ENCODE assay signal across 8 cellular contexts in genomic region chr3:51537631-51538030, GRCh38. TPM values are rescaled to one million over a fixed set of nuclear protein-coding genes. Genes with fewer than 3 reads are reported as not detected.
DNase-seq lines count a peak whose midpoint lies in the region; ATAC-seq and TF ChIP-seq lines count a peak whose summit lies in the region.
"Not testable (repeated sequence)": the region's sequence is repeated elsewhere in the genome, so short reads cannot be mapped to it uniquely, and the experiment has no call there.

No MANE protein-coding gene starts in this region.

- not testable (repeated sequence) for H3K36me3 Mint-ChIP-seq in IgD-negative memory B cell

- H3K27ac ChIP-seq in BLaER1 = not testable (repeated sequence)
- H3K27ac ChIP-seq in WERI-Rb-1 (peak overlapping the region; percentile 77), epithelial cell of prostate (peak overlapping the region; percentile 88), osteoblast (ENCODE audit: low read depth, low read length) (peak overlapping the region; percentile 86), thoracic aorta (peak overlapping the region; percentile 89 to 92)

- in situ Hi-C loops in astrocyte of the cerebellum (cut with HindIII; ENCODE audit: low sequenced_read_pairs) = not testable (repeated sequence)

- peak overlapping the region; percentile 84 to 97 (median 90) for H3K4me3 Mint-ChIP-seq in IgD-negative memory B cell

- H3K36me3 ChIP-seq in BLaER1 = peaks cover 19% of the 10 kb centered on the region
- not testable (repeated sequence) for H3K36me3 ChIP-seq in WERI-Rb-1; kidney epithelial cell (ENCODE audit: control insufficient read depth, insufficient read depth, low read length); osteoblast (ENCODE audit: insufficient read depth, low read length); thoracic aorta

- H3K4me2 ChIP-seq in BLaER1 (peak overlapping the region; percentile 96), osteoblast (ENCODE audit: insufficient read depth, low read length) (peak overlapping the region; percentile 100)

- TF ChIP-seq CTCF in WERI-Rb-1 (IDR thresholded peaks at IDR 0.05; ENCODE audit: low read depth, low read length); astrocyte of the cerebellum (IDR thresholded peaks at IDR 0.05; ENCODE audit: low read depth, low read length, missing control alignments); kidney epithelial cell (IDR thresholded peaks at IDR 0.05; ENCODE audit: insufficient read depth, low read length, poor library complexity, severe bottlenecking); osteoblast (IDR thresholded peaks at IDR 0.05; ENCODE audit: extremely low read depth, low read depth, low read length); thoracic aorta (IDR thresholded peaks at IDR 0.05): not testable (repeated sequence)

- H2AFZ ChIP-seq in osteoblast (ENCODE audit: low read length) = peak overlapping the region; percentile 98

- peaks cover 25% of the 10 kb centered on the region for H3K4me1 ChIP-seq in BLaER1
- peaks cover 25% of the 10 kb centered on the region for H3K4me1 ChIP-seq in osteoblast (ENCODE audit: insufficient read depth, low read length)
- peaks cover 19 to 20% of the 10 kb centered on the region in 2 donors for H3K4me1 ChIP-seq in thoracic aorta (ENCODE audit: control insufficient read depth in 1 of 2, low read depth in 2 of 2)

- DNase-seq in WERI-Rb-1; astrocyte of the cerebellum (ENCODE audit: low read depth); epithelial cell of prostate (ENCODE audit: low read depth, low spot score); kidney epithelial cell (ENCODE audit: low read depth); osteoblast (ENCODE audit: insufficient read length, low spot score, missing footprints); thoracic aorta (ENCODE audit: low spot score): not testable (repeated sequence)

- H3K4me3 ChIP-seq in BLaER1 (peak overlapping the region; percentile 92), WERI-Rb-1 (ENCODE audit: low read depth, low read length) (peak overlapping the region; percentile 87), astrocyte of the cerebellum (ENCODE audit: low read depth, low read length) (peak overlapping the region; percentile 86), kidney epithelial cell (ENCODE audit: low read depth, low read length) (peak overlapping the region; percentile 70), osteoblast (ENCODE audit: insufficient read depth, low read length) (peak overlapping the region; percentile 90), thoracic aorta (peak overlapping the region; percentile 99)

- H3K9me3 ChIP-seq in BLaER1; WERI-Rb-1 (ENCODE audit: severe bottlenecking); osteoblast (ENCODE audit: low read depth, low read length); thoracic aorta: not testable (repeated sequence)

- H3K79me2 ChIP-seq in osteoblast (ENCODE audit: insufficient read depth, low read length) = peaks cover 32% of the 10 kb centered on the region

- not testable (repeated sequence) for H3K27me3 Mint-ChIP-seq in IgD-negative memory B cell

- not testable (repeated sequence) for ATAC-seq in thoracic aorta (ENCODE audit: insufficient number of reproducible peaks, low FRiP score, low read depth)

- H3K9me3 Mint-ChIP-seq in IgD-negative memory B cell = not testable (repeated sequence)

- H3K27me3 ChIP-seq in BLaER1; WERI-Rb-1 (ENCODE audit: insufficient read depth, low read depth, severe bottlenecking); kidney epithelial cell (ENCODE audit: control insufficient read depth, insufficient read depth, low read length); osteoblast (ENCODE audit: insufficient read depth, low read length); thoracic aorta (replicated peaks; ENCODE audit: insufficient read depth): not testable (repeated sequence)

- peak overlapping the region; percentile 94; the same call in 1 of the 2 replicates for H3K9ac ChIP-seq in BLaER1

- H3K4me1 Mint-ChIP-seq in IgD-negative memory B cell = peaks cover 24 to 28% (median 28%) of the 10 kb centered on the region in 3 donors

- peak overlapping the region in 2 of 3 donors; percentile 31 to 33 for H3K27ac Mint-ChIP-seq in IgD-negative memory B cell

- H4K20me1 ChIP-seq in BLaER1 = peaks cover 38% of the 10 kb centered on the region
- peaks cover 23% of the 10 kb centered on the region for H4K20me1 ChIP-seq in osteoblast (ENCODE audit: insufficient read depth, low read length)

RNA-seq across cellular contexts. Expression of gene RAD54L2, which starts 0.9 kb away (rescaled TPM):
- polyA plus RNA-seq in IgD-negative memory B cell = 15.0 TPM
- total RNA-seq in kidney epithelial cell (20.5 TPM in 2 replicates), osteoblast (22.7 and 23.2 TPM in 2 replicates), thoracic aorta (10 to 100 TPM; 41.8 to 42.2 TPM)

RNA-seq across cellular contexts. Expression of gene DCAF1, which starts 37.8 kb away (rescaled TPM):
- 12.1 TPM for polyA plus RNA-seq in IgD-negative memory B cell
- 16.3 and 18.2 TPM in 2 replicates for total RNA-seq in kidney epithelial cell
- 12.1 and 13.0 TPM in 2 replicates for total RNA-seq in osteoblast
- 10 to 100 TPM; 12.6 to 28.8 TPM for total RNA-seq in thoracic aorta
